In genomic region chr5:10977011-10977410, GRCh38 we compare ENCODE assay signal across 22 cellular contexts.
"Had no signal": no experiment of that assay in that cellular context is flagged by ENCODE, and none has a peak within 500 bp of the region (broad histone marks: within the 10 kb centered on the region; RNA-seq: fewer than 3 reads in every experiment).

No MANE protein-coding gene starts in this region.

- H3K9me3 Mint-ChIP-seq: endodermal cell; memory B cell; mesothelial cell of epicardium; natural killer cell; stimulated activated effector memory CD8-positive, alpha-beta T cell treated with anti-CD3 and anti-CD28 coated beads, Interleukin-12 subunit alpha, Interleukin-12 subunit beta, amount 100 ng/mL, for 72 hours; stimulated activated naive CD8-positive, alpha-beta T cell treated with anti-CD3 and anti-CD28 coated beads, Interleukin-15, Interleukin-2, amounts not matched to agents 100 ng/mL and 50 ng/mL, for 24 hours had no signal

- H3K4me3 Mint-ChIP-seq: endodermal cell; memory B cell; mesothelial cell of epicardium; natural killer cell; neural crest cell; stimulated activated effector memory CD8-positive, alpha-beta T cell treated with anti-CD3 and anti-CD28 coated beads, Interleukin-12 subunit alpha, Interleukin-12 subunit beta, amount 100 ng/mL, for 72 hours; stimulated activated naive CD8-positive, alpha-beta T cell treated with anti-CD3 and anti-CD28 coated beads, Interleukin-15, Interleukin-2, amounts not matched to agents 100 ng/mL and 50 ng/mL, for 24 hours had no signal

- H3K36me3 ChIP-seq: lower lobe of right lung, tibial nerve, upper lobe of right lung, vagina had no signal

- H3K4me1 Mint-ChIP-seq: endodermal cell; mesothelial cell of epicardium; stimulated activated effector memory CD8-positive, alpha-beta T cell treated with anti-CD3 and anti-CD28 coated beads, Interleukin-12 subunit alpha, Interleukin-12 subunit beta, amount 100 ng/mL, for 72 hours had no signal

- H3K9me3 ChIP-seq: lower lobe of right lung, testis, tibial nerve, upper lobe of right lung, vagina had no signal

- H3K36me3 Mint-ChIP-seq: memory B cell; mesothelial cell of epicardium; natural killer cell; stimulated activated effector memory CD8-positive, alpha-beta T cell treated with anti-CD3 and anti-CD28 coated beads, Interleukin-12 subunit alpha, Interleukin-12 subunit beta, amount 100 ng/mL, for 72 hours had no signal

- H3K4me2 ChIP-seq: hepatocyte, smooth muscle cell had no signal

- H3K27ac ChIP-seq: coronary artery, hepatocyte, lower lobe of right lung, testis, tibial nerve, upper lobe of right lung, vagina had no signal

- H3K4me1 ChIP-seq: lower lobe of right lung, testis, tibial nerve, upper lobe of right lung, vagina had no signal

- H3K79me2 ChIP-seq: hepatocyte had no signal

- H3K27ac Mint-ChIP-seq: endodermal cell; memory B cell; mesothelial cell of epicardium; natural killer cell; stimulated activated effector memory CD8-positive, alpha-beta T cell treated with anti-CD3 and anti-CD28 coated beads, Interleukin-12 subunit alpha, Interleukin-12 subunit beta, amount 100 ng/mL, for 72 hours; stimulated activated naive CD8-positive, alpha-beta T cell treated with anti-CD3 and anti-CD28 coated beads, Interleukin-15, Interleukin-2, amounts not matched to agents 100 ng/mL and 50 ng/mL, for 24 hours had no signal

- H3K4me3 ChIP-seq: coronary artery, hepatocyte, lower lobe of right lung, smooth muscle cell, testis, tibial nerve, upper lobe of right lung, vagina had no signal

- DNase-seq: effector CD4-positive, alpha-beta T cell; endodermal cell; foreskin melanocyte; head of caudate nucleus; left colon; lower lobe of right lung; natural killer cell; right cardiac atrium; stimulated activated CD4-positive, alpha-beta T cell treated with anti-CD3 and anti-CD28 coated beads, Interleukin-4, amount 100 ng/mL, for 1 hour; stimulated activated CD8-positive, alpha-beta memory T cell treated with anti-CD3 and anti-CD28 coated beads, Interleukin-4, amount 100 ng/mL, for 48 hours; testis; upper lobe of right lung had no signal

- H2AFZ ChIP-seq: hepatocyte had no signal

- H3K27me3 ChIP-seq: hepatocyte, testis, tibial nerve, upper lobe of right lung, vagina had no signal
